Comparison of ENCODE assay signal across 19 cellular contexts in the genomic region with DNA sequence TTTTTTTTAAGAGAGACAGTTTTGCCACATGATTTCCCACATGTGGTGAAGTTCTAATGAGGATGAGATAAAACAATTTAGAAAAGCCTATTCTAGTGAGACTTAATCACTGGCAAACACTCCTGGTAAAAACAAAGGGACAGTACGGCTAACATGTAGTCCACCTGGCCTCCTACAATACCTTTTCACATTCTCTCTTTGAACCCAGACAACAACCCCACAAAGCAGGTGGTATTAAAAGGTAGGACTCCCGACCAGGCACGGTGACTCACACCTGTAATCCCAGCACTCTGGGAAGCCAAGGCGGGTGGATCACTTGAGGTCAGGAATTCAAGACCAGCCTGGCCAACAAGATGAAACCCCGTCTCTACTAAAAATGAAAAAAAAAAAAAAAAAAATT.
"Had no signal": no experiment of that assay in that cellular context is flagged by ENCODE, and none has a peak within 500 bp of the region (broad histone marks: within the 10 kb centered on the region; RNA-seq: fewer than 3 reads in every experiment).

No MANE protein-coding gene starts in this region.

- H3K36me3 Mint-ChIP-seq: naive thymus-derived CD4-positive, alpha-beta T cell; stimulated activated naive B cell treated with anti-CD40 and anti-IgM and Interleukin-4, amounts not matched to agents 10 μg/mL and 1 μg/mL and 100 μg/mL, for 72 hours had no signal

- H3K36me3 ChIP-seq: gastroesophageal sphincter, heart right ventricle, right atrium auricular region, tibial nerve, vagina had no signal

- FAIRE-seq: islet of Langerhans had no signal

- H3K27me3 ChIP-seq: gastroesophageal sphincter, heart right ventricle, right atrium auricular region, tibial nerve, vagina had no signal

- H3K9me3 Mint-ChIP-seq: activated T-helper 17 cell treated with anti-CD3 and anti-CD28 coated beads, Interleukin-2, amount 50 U/mL, for 72 hours; stimulated activated naive B cell treated with anti-CD40 and anti-IgM and Interleukin-4, amounts not matched to agents 10 μg/mL and 1 μg/mL and 100 μg/mL, for 72 hours had no signal

- H3K4me3 ChIP-seq: gastroesophageal sphincter, heart right ventricle, mucosa of descending colon, right atrium auricular region, tibial nerve, vagina had no signal

- ATAC-seq: activated T-helper 17 cell treated with anti-CD3 and anti-CD28 coated beads, Interleukin-2, amount 50 U/mL, for 72 hours; gastroesophageal sphincter; heart right ventricle; mucosa of descending colon; naive thymus-derived CD4-positive, alpha-beta T cell; stimulated activated naive B cell treated with anti-CD40 and anti-IgM and Interleukin-4, amounts not matched to agents 10 μg/mL and 1 μg/mL and 100 μg/mL, for 72 hours had no signal

- H3K9me3 ChIP-seq: gastroesophageal sphincter, heart right ventricle, mucosa of descending colon, right atrium auricular region, tibial nerve, vagina had no signal

- DNase-seq: activated CD4-positive, alpha-beta T cell treated with anti-CD3 and anti-CD28 coated beads for 1 hour; activated CD4-positive, alpha-beta T cell treated with anti-CD3 and anti-CD28 coated beads, Interleukin-2, amount 50 U/mL, for 48 hours; activated naive CD4-positive, alpha-beta T cell treated with Interleukin-2 at 50 U/mL for 16 hours; anterior cingulate cortex; cerebellar nuclear complex; effector CD8-positive, alpha-beta T cell; heart right ventricle; mammary epithelial cell; mucosa of descending colon; naive thymus-derived CD4-positive, alpha-beta T cell; nucleus accumbens; stimulated activated CD4-positive, alpha-beta T cell treated with anti-CD3 and anti-CD28 coated beads, Interleukin-2, amount 100 ng/mL, for 48 hours; stimulated activated naive B cell treated with anti-CD40 and anti-IgM and Interleukin-4, amounts not matched to agents 10 μg/mL and 1 μg/mL and 100 μg/mL, for 72 hours had no signal

- H3K27ac Mint-ChIP-seq: activated T-helper 17 cell treated with anti-CD3 and anti-CD28 coated beads, Interleukin-2, amount 50 U/mL, for 72 hours; naive thymus-derived CD4-positive, alpha-beta T cell; stimulated activated naive B cell treated with anti-CD40 and anti-IgM and Interleukin-4, amounts not matched to agents 10 μg/mL and 1 μg/mL and 100 μg/mL, for 72 hours had no signal

- H3K27ac ChIP-seq: gastroesophageal sphincter, heart right ventricle, right atrium auricular region, vagina had no signal

- H3K27me3 Mint-ChIP-seq: stimulated activated naive B cell treated with anti-CD40 and anti-IgM and Interleukin-4, amounts not matched to agents 10 μg/mL and 1 μg/mL and 100 μg/mL, for 72 hours had no signal

- H3K4me3 Mint-ChIP-seq: activated T-helper 17 cell treated with anti-CD3 and anti-CD28 coated beads, Interleukin-2, amount 50 U/mL, for 72 hours; naive thymus-derived CD4-positive, alpha-beta T cell; stimulated activated naive B cell treated with anti-CD40 and anti-IgM and Interleukin-4, amounts not matched to agents 10 μg/mL and 1 μg/mL and 100 μg/mL, for 72 hours had no signal

- H3K4me1 Mint-ChIP-seq: activated T-helper 17 cell treated with anti-CD3 and anti-CD28 coated beads, Interleukin-2, amount 50 U/mL, for 72 hours; naive thymus-derived CD4-positive, alpha-beta T cell; stimulated activated naive B cell treated with anti-CD40 and anti-IgM and Interleukin-4, amounts not matched to agents 10 μg/mL and 1 μg/mL and 100 μg/mL, for 72 hours had no signal
